1 cellular context compared by ENCODE assay signal in the genomic region with DNA sequence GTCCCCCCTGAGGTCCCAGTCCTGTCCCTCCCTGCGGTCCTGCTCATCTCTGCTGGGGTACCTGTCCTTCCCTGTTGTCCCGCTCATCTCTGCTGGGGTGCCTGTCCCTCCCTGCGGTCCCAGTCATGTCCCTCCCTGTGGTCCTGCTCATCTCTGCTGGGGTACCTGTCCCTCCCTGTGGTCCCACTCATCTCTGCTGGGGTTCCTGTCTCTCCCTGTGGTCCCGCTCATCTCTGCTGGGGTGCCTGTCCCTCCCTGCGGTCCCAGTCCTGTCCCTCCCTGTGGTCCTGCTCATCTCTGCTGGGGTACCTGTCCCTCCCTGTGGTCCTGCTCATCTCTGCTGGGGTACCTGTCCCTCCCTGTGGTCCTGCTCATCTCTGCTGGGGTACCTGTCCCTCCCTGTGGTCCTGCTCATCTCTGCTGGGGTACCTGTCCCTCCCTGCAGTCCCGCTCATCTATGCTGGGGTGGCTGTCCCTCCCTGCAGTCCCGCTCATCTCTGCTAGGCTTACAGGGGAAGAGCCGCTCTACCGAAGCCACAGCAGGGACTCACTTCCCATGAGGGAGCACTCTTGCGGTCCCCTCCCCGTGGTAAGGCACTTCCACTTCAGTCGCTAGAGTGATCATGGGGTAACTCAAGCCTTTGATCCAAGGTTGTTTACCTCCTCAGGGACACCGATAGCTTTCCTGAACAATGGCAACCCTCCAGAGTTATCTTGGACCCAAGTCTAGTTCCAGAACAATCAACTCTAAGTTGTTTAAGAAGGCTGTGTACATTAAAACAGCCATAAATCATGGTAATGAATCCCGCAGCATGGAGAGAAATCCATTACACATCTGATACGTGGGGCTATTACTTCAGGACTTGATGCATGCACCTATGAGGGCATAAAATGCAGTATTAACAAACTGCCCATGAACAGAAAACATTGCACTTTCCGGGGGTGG.
TF ChIP-seq lines count a peak whose summit lies in the region.

No MANE protein-coding gene starts in this region.

TF ChIP-seq in H1, 55 proteins besides CTCF, POLR2A, EP300 and RAD21 (continued from another document):
- TF ChIP-seq SIRT6 (IDR thresholded peaks at IDR 0.05; ENCODE audit: low read length), result no peak
- no peak for TF ChIP-seq NANOG (IDR thresholded peaks at IDR 0.05; ENCODE audit: insufficient read depth, low read depth, low read length, poor library complexity, severe bottlenecking)
- no peak for TF ChIP-seq HDAC2 (IDR thresholded peaks at IDR 0.05; ENCODE audit: borderline replicate concordance in 1 of 2, low read depth in 2 of 2, low read length in 2 of 2)
- no peak for TF ChIP-seq SP1 (IDR thresholded peaks at IDR 0.05; ENCODE audit: low read depth, low read length)
- no peak for TF ChIP-seq TBP (IDR thresholded peaks at IDR 0.05; ENCODE audit: low read depth, low read length)
- TF ChIP-seq GABPA (IDR thresholded peaks at IDR 0.05; ENCODE audit: borderline replicate concordance, insufficient read depth, low read length), result no peak
- TF ChIP-seq CTBP2 (IDR thresholded peaks at IDR 0.05; ENCODE audit: borderline replicate concordance, insufficient read depth, insufficient read length, low read length), result no peak
